Comparison of ENCODE assay signal across 1 cellular context in the genomic region with DNA sequence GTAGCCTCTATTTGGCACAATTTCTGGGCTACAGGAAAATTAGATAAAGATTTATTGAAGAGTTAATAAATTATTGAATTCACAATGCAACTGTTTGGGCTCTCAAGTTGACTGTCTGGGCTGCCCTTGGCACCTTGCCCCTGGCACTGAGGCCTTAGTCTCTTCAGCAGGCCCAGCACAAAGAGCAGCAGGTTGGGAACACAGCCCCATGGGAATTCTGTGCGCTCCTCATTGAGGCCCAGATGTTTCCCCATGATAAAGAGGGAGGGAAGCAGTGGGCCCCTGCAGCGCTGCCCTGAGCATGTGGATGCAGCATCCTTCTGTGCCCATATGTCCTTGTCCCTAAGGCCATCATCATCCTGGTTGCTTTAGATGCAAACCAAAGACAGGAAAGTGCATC.
TF ChIP-seq lines count a peak whose summit lies in the region.

No MANE protein-coding gene starts in this region.

TF ChIP-seq in GM23338, 12 proteins besides CTCF, POLR2A, EP300 and RAD21 (continued from another document):
- TF ChIP-seq ZNF462 (CRISPR knock-in tag; IDR thresholded peaks at IDR 0.05) (no peak), ZNF114 (CRISPR knock-in tag; IDR thresholded peaks at IDR 0.05) (no peak), REST (IDR thresholded peaks at IDR 0.05; ENCODE audit: unreplicated experiment) (no peak), NANOG (IDR thresholded peaks at IDR 0.05; ENCODE audit: borderline replicate concordance) (no peak), EZH2phosphoT487 (IDR thresholded peaks at IDR 0.05; ENCODE audit: unreplicated experiment) (no peak), STAT1 (IDR thresholded peaks at IDR 0.05; ENCODE audit: unreplicated experiment) (no peak), ZNF331 (CRISPR knock-in tag; IDR thresholded peaks at IDR 0.05; ENCODE audit: low read depth) (no peak), EZH2 (IDR thresholded peaks at IDR 0.05; ENCODE audit: low read depth, unreplicated experiment) (no peak), POLR2AphosphoS5 (IDR thresholded peaks at IDR 0.05; ENCODE audit: low read depth) (no peak)
TF ChIP-seq in GM23338: peak in this region for 0.
